Comparison of ENCODE assay signal across 31 cellular contexts in genomic region chr1:93453911-93454310, GRCh38. TPM values are rescaled to one million over a fixed set of nuclear protein-coding genes. Genes with fewer than 3 reads are reported as not detected.
A peak's percentile ranks its signal among the peaks of the same experiment; 100 is the strongest.
DNase-seq lines count a peak whose midpoint lies in the region; ATAC-seq, FAIRE-seq and TF ChIP-seq lines count a peak whose summit lies in the region.
"Had no signal": no experiment of that assay in that cellular context is flagged by ENCODE, and none has a peak within 500 bp of the region (broad histone marks: within the 10 kb centered on the region; RNA-seq: fewer than 3 reads in every experiment).

No MANE protein-coding gene starts in this region.

- H3K36me3 Mint-ChIP-seq in glutamatergic neuron (ENCODE audit: unreplicated experiment) (peaks cover 4% of the 10 kb centered on the region), CD14-positive monocyte (peaks cover 3% of the 10 kb centered on the region in 2 donors)
- H3K36me3 Mint-ChIP-seq: CD8-positive, alpha-beta T cell; naive thymus-derived CD8-positive, alpha-beta T cell had no signal

- BruUV-seq in mammary epithelial cell (replicated peaks; lab: Mats Ljungman, UMichigan), result no TSS peak

- POLR2A ChIA-PET in A549 (lab: Yijun Ruan, JAX), result no interaction called here

- in situ Hi-C loops in mammary epithelial cell (cut with MboI; ENCODE audit: low sequenced_read_pairs in 2 of 2), result no loop called here

- H3K9me3 Mint-ChIP-seq in glutamatergic neuron (ENCODE audit: unreplicated experiment) (peaks cover 10% of the 10 kb centered on the region), CD14-positive monocyte (peaks cover 0 to 2% (median 0%) of the 10 kb centered on the region in 7 donors)
- H3K9me3 Mint-ChIP-seq: activated T-cell treated with anti-CD3 and anti-CD28 coated beads, Interleukin-2, amount 50 U/mL, for 24 hours; CD8-positive, alpha-beta T cell; H9; mesothelial cell of epicardium; naive thymus-derived CD8-positive, alpha-beta T cell; T-helper 2 cell treated with Interferon-gamma antibody and Interleukin-4, amounts not matched to agents 5 μg/mL and 100 μg/mL, for 36 hours had no signal

- H3K4me1 Mint-ChIP-seq in glutamatergic neuron (ENCODE audit: low read depth, unreplicated experiment) (peaks cover 42% of the 10 kb centered on the region), CD14-positive monocyte (peaks cover 14% of the 10 kb centered on the region)

- H4K20me1 ChIP-seq in mammary epithelial cell (ENCODE audit: insufficient read depth, low read length), result peaks cover 2% of the 10 kb centered on the region

- TF ChIP-seq EP300 in A549 (IDR thresholded peaks at IDR 0.05), result no peak

- H3K9me3 ChIP-seq in A549 (no peaks in the 10 kb centered on the region), mammary epithelial cell (replicated peaks; ENCODE audit: insufficient read depth, low read length) (no peaks in the 10 kb centered on the region)
- H3K9me3 ChIP-seq: MG63, tibial artery had no signal

- peaks cover 90% of the 10 kb centered on the region for H3K79me2 ChIP-seq in mammary epithelial cell (ENCODE audit: insufficient read depth, low read length)

- H3K36me3 ChIP-seq in mammary epithelial cell (ENCODE audit: insufficient read depth, low read length), result no peaks in the 10 kb centered on the region
- H3K36me3 ChIP-seq: MG63, tibial artery had no signal

- H3K27me3 Mint-ChIP-seq in glutamatergic neuron (ENCODE audit: unreplicated experiment), result peaks cover 5% of the 10 kb centered on the region
- H3K27me3 Mint-ChIP-seq in CD14-positive monocyte (ENCODE audit: low read depth in 3 of 3), result peaks cover 3 to 8% (median 6%) of the 10 kb centered on the region in 3 donors

- H3K27ac ChIP-seq in A549 (no peak overlapping the region), mammary epithelial cell (ENCODE audit: insufficient read depth, low read depth, low read length) (no peak overlapping the region)
- H3K27ac ChIP-seq: hepatocyte, tibial artery had no signal

- ATAC-seq in A549 (peak in 1 of 2 experiments; percentile 25; a peak in 1 of 6 replicates), left ventricle myocardium superior (no peak), HG03108 (IDR thresholded peaks at IDR 0.05; ENCODE audit: unreplicated experiment) (no peak)
- ATAC-seq: CD8-positive, alpha-beta T cell; naive thymus-derived CD8-positive, alpha-beta T cell; Right ventricle myocardium inferior had no signal

- peaks cover 26% of the 10 kb centered on the region for H3K4me1 ChIP-seq in A549
- peaks cover 12% of the 10 kb centered on the region for H3K4me1 ChIP-seq in mammary epithelial cell (ENCODE audit: insufficient read depth, low read length)

- intact Hi-C loops in mammary epithelial cell (cut with micrococcal nuclease) (no loop called here), CD14-positive monocyte (cut with micrococcal nuclease) (no loop called here), left ventricle myocardium superior (cut with micrococcal nuclease) (no loop called here)

- no peak overlapping the region for H3K4me3 ChIP-seq in A549
- H3K4me3 ChIP-seq in mammary epithelial cell (replicated peaks in 1 of 3; ENCODE audit: insufficient read depth in 1 of 3, low read depth in 2 of 3, low read length in 3 of 3), result no peak overlapping the region
- H3K4me3 ChIP-seq: hepatocyte, MG63, tibial artery had no signal

- DNase-seq in A549 (ENCODE audit: low read depth in 1 of 2, low spot score in 1 of 2) (no peak), HT1080 (ENCODE audit: low read depth) (peak; percentile 69), mammary epithelial cell (peak; percentile 67), glutamatergic neuron (no peak), CD14-positive monocyte (ENCODE audit: low spot score) (no peak), left ventricle myocardium superior (no peak), NCI-H1092 treated with DMSO at 0.1 percent for 48 hours (lab: John Stamatoyannopoulos, UW) (no peak)
- DNase-seq: activated CD4-positive, alpha-beta T cell treated with anti-CD3 and anti-CD28 coated beads for 4 hours; activated gamma-delta T cell; activated T-cell treated with anti-CD3 and anti-CD28 coated beads, Interleukin-2, amount 50 U/mL, for 24 hours; CD8-positive, alpha-beta T cell; cerebellar nuclear complex; DMS 273 treated with DMSO at 0.1 percent for 48 hours; erythroblast; foreskin fibroblast; H9; MG63; naive thymus-derived CD8-positive, alpha-beta T cell; NCI-H1417 treated with DMSO at 0.1 percent for 48 hours; NCI-H2081 treated with DMSO at 0.1 percent for 48 hours; NCI-H82; retina; small intestine; stimulated activated CD4-positive, alpha-beta T cell treated with anti-CD3 and anti-CD28 coated beads, Interleukin-1b, Interleukin-23, amount 100 ng/mL, for 48 hours; tibial artery had no signal

- H3K4me3 Mint-ChIP-seq in glutamatergic neuron (ENCODE audit: unreplicated experiment) (peak overlapping the region; percentile 46), CD14-positive monocyte (no peak overlapping the region)
- H3K4me3 Mint-ChIP-seq: activated T-cell treated with anti-CD3 and anti-CD28 coated beads, Interleukin-2, amount 50 U/mL, for 24 hours; CD8-positive, alpha-beta T cell; H9; mesothelial cell of epicardium; naive thymus-derived CD8-positive, alpha-beta T cell; T-helper 2 cell treated with Interferon-gamma antibody and Interleukin-4, amounts not matched to agents 5 μg/mL and 100 μg/mL, for 36 hours had no signal

- peak overlapping the region; percentile 12 for H3K27ac Mint-ChIP-seq in glutamatergic neuron (ENCODE audit: unreplicated experiment)
- H3K27ac Mint-ChIP-seq in CD14-positive monocyte, result no peak overlapping the region
- H3K27ac Mint-ChIP-seq: activated T-cell treated with anti-CD3 and anti-CD28 coated beads, Interleukin-2, amount 50 U/mL, for 24 hours; CD8-positive, alpha-beta T cell; mesothelial cell of epicardium; T-helper 2 cell treated with Interferon-gamma antibody and Interleukin-4, amounts not matched to agents 5 μg/mL and 100 μg/mL, for 36 hours had no signal

- FAIRE-seq in A549 (lab: Jason Lieb, UNC), result no peak
- FAIRE-seq: A204.1, small intestine had no signal

- dilution Hi-C loops in mammary epithelial cell (cut with HindIII; ENCODE audit: low sequenced_read_pairs), result no loop called here

- no peaks in the 10 kb centered on the region for H3K27me3 ChIP-seq in mammary epithelial cell (ENCODE audit: insufficient read depth, low read length)
- H3K27me3 ChIP-seq: hepatocyte had no signal

- no peak overlapping the region for H3K9ac ChIP-seq in mammary epithelial cell (ENCODE audit: insufficient read depth, low read length)

- no peak for TF ChIP-seq CTCF in A549 (IDR thresholded peaks at IDR 0.05)
- TF ChIP-seq CTCF in mammary epithelial cell (conservative IDR thresholded peaks at IDR 0.05 in 1 of 2, IDR thresholded peaks at IDR 0.05 in 1 of 2; ENCODE audit: extremely low read depth in 1 of 2, insufficient read depth in 1 of 2, low read depth in 1 of 2, low read length in 2 of 2), result no peak
- no peak for TF ChIP-seq CTCF in glutamatergic neuron (IDR thresholded peaks at IDR 0.05; ENCODE audit: partially characterized antibody, unreplicated experiment)
- no peak for TF ChIP-seq CTCF in CD14-positive monocyte (IDR thresholded peaks at IDR 0.05)

- no peak for TF ChIP-seq POLR2A in A549 (IDR thresholded peaks at IDR 0.05; ENCODE audit: low read length)

- 25% methylated on average over 1 of the region's 1 CpG for WGBS in A549 (ENCODE audit: missing lambda C conversion rate)
- WGBS in mammary epithelial cell (ENCODE audit: low coverage, missing lambda C conversion rate), result 33% methylated on average over 1 of the region's 1 CpG

- CTCF ChIA-PET in A549 (lab: Yijun Ruan, JAX), result interaction anchor here (0.6 kb wide), 1 partner anchor 916 kb away, joined by 3 read pairs; no protein-coding TSS in a partner anchor
- CTCF ChIA-PET in mammary epithelial cell (lab: Charles Lee; ENCODE audit: low non-redundant PET), result no interaction called here

- H2AFZ ChIP-seq in mammary epithelial cell (ENCODE audit: low read depth, low read length), result no peak overlapping the region
- H2AFZ ChIP-seq: hepatocyte had no signal

- H3K4me2 ChIP-seq in A549 (peak overlapping the region; percentile 41), mammary epithelial cell (ENCODE audit: insufficient read depth, low read depth, low read length) (peak overlapping the region; percentile 71)
- H3K4me2 ChIP-seq: hepatocyte had no signal

- TF ChIP-seq RAD21 in A549 (conservative IDR thresholded peaks at IDR 0.05 in 1 of 2, IDR thresholded peaks at IDR 0.05 in 1 of 2), result no peak

TF ChIP-seq in A549, 52 proteins besides CTCF, POLR2A, EP300 and RAD21:
- TF ChIP-seq BHLHE40 (IDR thresholded peaks at IDR 0.05; ENCODE audit: low read depth, low read length) (no peak), HEYL (CRISPR knock-in tag; IDR thresholded peaks at IDR 0.05) (no peak), FOSL2 (IDR thresholded peaks at IDR 0.05) (no peak), FOSL2 (CRISPR knock-in tag; IDR thresholded peaks at IDR 0.05) (peak; percentile 23; the same call in 1 of the 2 replicates), HOXA7 (CRISPR knock-in tag; IDR thresholded peaks at IDR 0.05) (no peak), HDAC2 (IDR thresholded peaks at IDR 0.05) (no peak), PBX3 (IDR thresholded peaks at IDR 0.05) (no peak), EHF (CRISPR knock-in tag; IDR thresholded peaks at IDR 0.05) (no peak), SREBF2 (IDR thresholded peaks at IDR 0.05) (no peak)

RNA-seq across cellular contexts. Expression of gene FNBP1L, which starts 6.0 kb away (rescaled TPM):
- 31.3 and 42.3 TPM in 2 replicates for polyA plus RNA-seq in A549 (2011; rRNA removed)
- polyA plus RNA-seq in A549 (2012; cell fraction: cytosol; rRNA removed), result 5.7 and 6.1 TPM in 2 replicates
- polyA plus RNA-seq in A549 (2012; cell fraction: nucleus; rRNA removed), result 3.4 and 6.0 TPM in 2 replicates
- 17.8 to 19.8 TPM (median 19.4 TPM) in 3 replicates for polyA plus RNA-seq in A549 (2017; fragmentation: RNase III; extraction: RNeasy Plus Mini Kit Qiagen cat#74134 plus additional on column Dnase treatment)
- polyA minus RNA-seq in A549 (2011; rRNA and poly(A)+ RNA removed), result 16.9 and 17.3 TPM in 2 replicates
- total RNA-seq in HT1080 (2014; rRNA removed; shearing (Covaris generic)), result 21.7 and 26.3 TPM in 2 replicates
- 35.2 and 47.8 TPM in 2 replicates for polyA plus RNA-seq in HT1080 (2015; cell fraction: cytosol; rRNA removed)
- polyA plus RNA-seq in HT1080 (2015; cell fraction: nucleus; rRNA removed), result 79.5 and 80.8 TPM in 2 replicates
- 10 to 100 TPM; 22.1 to 39.2 TPM for total RNA-seq in mammary epithelial cell
- polyA plus RNA-seq in mammary epithelial cell, result 15.4 TPM
- 20.9 TPM for polyA minus RNA-seq in mammary epithelial cell
- 251 TPM for total RNA-seq in glutamatergic neuron (ENCODE audit: unreplicated experiment)
- under 1 TPM; 0.15 to 0.32 TPM for polyA plus RNA-seq in CD14-positive monocyte
- total RNA-seq in left ventricle myocardium superior, result 23.6 TPM

Comparison
In these comparisons a context has a peak if more than half of its experiments do, and no peak if none do; other contexts are left out.
1. DNase-seq: peak in HT1080 (single experiment) and mammary epithelial cell (single experiment); none in A549 (0 of 2), glutamatergic neuron (single experiment), CD14-positive monocyte (single experiment), left ventricle myocardium superior (single experiment) and NCI-H1092 treated with DMSO at 0.1 percent for 48 hours (single experiment).